In the genomic region with DNA sequence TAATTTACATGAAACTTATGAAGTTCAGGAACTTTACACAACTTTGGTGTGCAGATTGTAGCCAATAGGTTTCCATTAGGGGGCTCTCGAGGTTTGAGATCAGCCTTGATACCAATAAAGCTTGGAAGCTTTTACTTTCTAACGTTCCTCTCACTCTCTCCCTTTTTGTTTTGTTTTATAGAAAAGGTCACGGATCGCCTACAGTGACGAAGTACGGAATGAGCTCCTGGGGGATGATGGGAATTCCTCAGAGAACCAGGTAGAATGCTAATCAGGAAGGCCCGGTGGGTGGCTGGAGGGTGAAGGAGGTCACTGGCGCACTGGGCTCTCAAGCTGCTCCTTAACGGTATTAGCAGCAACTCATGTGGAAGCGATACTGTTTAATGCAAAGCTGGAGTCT, we compare ENCODE assay signal across 19 cellular contexts.
DNase-seq lines count a peak whose midpoint lies in the region; ATAC-seq and TF ChIP-seq lines count a peak whose summit lies in the region.
"Had no signal": no experiment of that assay in that cellular context is flagged by ENCODE, and none has a peak within 500 bp of the region (broad histone marks: within the 10 kb centered on the region; RNA-seq: fewer than 3 reads in every experiment).

No MANE protein-coding gene starts in this region.

- H3K9me3 Mint-ChIP-seq in osteocyte (ENCODE audit: unreplicated experiment), result no peaks in the 10 kb centered on the region

- H3K4me3 Mint-ChIP-seq in osteocyte (ENCODE audit: unreplicated experiment), result no peak overlapping the region

- in situ Hi-C loops in SK-MEL-5 (cut with HindIII; ENCODE audit: low pct_unique_long_range_greater_than_20kb, low sequenced_read_pairs), result no loop called here

- no peak overlapping the region for H3K27ac Mint-ChIP-seq in osteocyte (ENCODE audit: unreplicated experiment)

- TF ChIP-seq CTCF in AG09319 (IDR thresholded peaks at IDR 0.05; ENCODE audit: low read depth, low read length) (peak; percentile 41), osteocyte (IDR thresholded peaks at IDR 0.05) (peak; percentile 11)

- no peaks in the 10 kb centered on the region for H3K27me3 Mint-ChIP-seq in osteocyte (ENCODE audit: unreplicated experiment)

- DNase-seq in AG09319 (ENCODE audit: extremely low read depth, low read depth) (no peak), SK-MEL-5 (ENCODE audit: low read depth, low spot score) (peak; percentile 56), iPS DF 19.7 (ENCODE audit: low read depth, low spot score) (peak; percentile 12), osteocyte (ENCODE audit: extremely low spot score, unreplicated experiment) (no peak), NCI-H128 (lab: John Stamatoyannopoulos, UW; ENCODE audit: unreplicated experiment) (no peak), CD1c-positive myeloid dendritic cell (ENCODE audit: extremely low spot score) (no peak)
- DNase-seq: activated effector memory CD4-positive, alpha-beta T cell treated with anti-CD3 and anti-CD28 coated beads, Interleukin-2, amount 50 U/mL, for 16 hours; body of pancreas; Calu3; effector CD4-positive, alpha-beta T cell; foreskin keratinocyte; GOT3; Karpas-422; NCI-H187 treated with DMSO at 0.1 percent for 48 hours; PC-9; stimulated activated CD4-positive, alpha-beta T cell treated with anti-CD3 and anti-CD28 coated beads, Interleukin-2, amount 100 ng/mL, for 48 hours; uterus had no signal

- H3K4me1 Mint-ChIP-seq in osteocyte (ENCODE audit: unreplicated experiment), result peaks cover 8% of the 10 kb centered on the region

- ATAC-seq in HG02678 (IDR thresholded peaks at IDR 0.05; ENCODE audit: unreplicated experiment) (no peak), GM19455 (IDR thresholded peaks at IDR 0.05; ENCODE audit: unreplicated experiment) (no peak)
- ATAC-seq: body of pancreas had no signal

- peaks cover 7% of the 10 kb centered on the region for H3K36me3 Mint-ChIP-seq in osteocyte (ENCODE audit: unreplicated experiment)

Comparison
In these comparisons a context has a peak if more than half of its experiments do, and no peak if none do; other contexts are left out.
1. DNase-seq: peak in SK-MEL-5 (single experiment) and iPS DF 19.7 (single experiment); none in AG09319 (single experiment), osteocyte (single experiment), NCI-H128 (single experiment) and CD1c-positive myeloid dendritic cell (single experiment).